ENCODE assay signal across 1 cellular context in genomic region chr11:61709572-61709971, GRCh38.
TF ChIP-seq lines count a peak whose summit lies in the region.

No MANE protein-coding gene starts in this region.

TF ChIP-seq in H1, 55 proteins besides CTCF, POLR2A, EP300 and RAD21 (continued from another document):
- TF ChIP-seq, protein P1, sequence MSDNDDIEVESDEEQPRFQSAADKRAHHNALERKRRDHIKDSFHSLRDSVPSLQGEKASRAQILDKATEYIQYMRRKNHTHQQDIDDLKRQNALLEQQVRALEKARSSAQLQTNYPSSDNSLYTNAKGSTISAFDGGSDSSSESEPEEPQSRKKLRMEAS (IDR thresholded peaks at IDR 0.05): no peak
- TF ChIP-seq ASH2L (IDR thresholded peaks at IDR 0.05; ENCODE audit: low read length): no peak
- TF ChIP-seq CBX8 (IDR thresholded peaks at IDR 0.05; ENCODE audit: borderline replicate concordance, low read depth, low read length): no peak
- no peak for TF ChIP-seq CBX5 (IDR thresholded peaks at IDR 0.05; ENCODE audit: low read depth, low read length)
- TF ChIP-seq CEBPB (IDR thresholded peaks at IDR 0.05; ENCODE audit: low read depth, low read length): no peak
